1 cellular context compared by ENCODE assay signal in genomic region chr1:226121587-226122400, GRCh38.
TF ChIP-seq lines count a peak whose summit lies in the region.

No MANE protein-coding gene starts in this region.

TF ChIP-seq in HepG2, 621 proteins besides CTCF, POLR2A, EP300 and RAD21 (continued from another document and continues in another):
- TF ChIP-seq NR1H2 (CRISPR knock-in tag; IDR thresholded peaks at IDR 0.05; ENCODE audit: borderline replicate concordance, low read depth) = peak; percentile 37; the same call in 1 of the 2 replicates
- peak; percentile 60; the same call in 1 of the 2 replicates for TF ChIP-seq ZNF563 (CRISPR knock-in tag; IDR thresholded peaks at IDR 0.05)
- no peak for TF ChIP-seq ZBTB3 (CRISPR knock-in tag; IDR thresholded peaks at IDR 0.05; ENCODE audit: borderline replicate concordance, low read depth)
- no peak for TF ChIP-seq ZNF383 (CRISPR knock-in tag; IDR thresholded peaks at IDR 0.05; ENCODE audit: borderline replicate concordance)
- TF ChIP-seq PAWR (CRISPR knock-in tag; IDR thresholded peaks at IDR 0.05; ENCODE audit: borderline replicate concordance) = no peak
- peak; percentile 43 for TF ChIP-seq POLR2G (IDR thresholded peaks at IDR 0.05; ENCODE audit: low read depth, low read length)
- TF ChIP-seq, protein P1, sequence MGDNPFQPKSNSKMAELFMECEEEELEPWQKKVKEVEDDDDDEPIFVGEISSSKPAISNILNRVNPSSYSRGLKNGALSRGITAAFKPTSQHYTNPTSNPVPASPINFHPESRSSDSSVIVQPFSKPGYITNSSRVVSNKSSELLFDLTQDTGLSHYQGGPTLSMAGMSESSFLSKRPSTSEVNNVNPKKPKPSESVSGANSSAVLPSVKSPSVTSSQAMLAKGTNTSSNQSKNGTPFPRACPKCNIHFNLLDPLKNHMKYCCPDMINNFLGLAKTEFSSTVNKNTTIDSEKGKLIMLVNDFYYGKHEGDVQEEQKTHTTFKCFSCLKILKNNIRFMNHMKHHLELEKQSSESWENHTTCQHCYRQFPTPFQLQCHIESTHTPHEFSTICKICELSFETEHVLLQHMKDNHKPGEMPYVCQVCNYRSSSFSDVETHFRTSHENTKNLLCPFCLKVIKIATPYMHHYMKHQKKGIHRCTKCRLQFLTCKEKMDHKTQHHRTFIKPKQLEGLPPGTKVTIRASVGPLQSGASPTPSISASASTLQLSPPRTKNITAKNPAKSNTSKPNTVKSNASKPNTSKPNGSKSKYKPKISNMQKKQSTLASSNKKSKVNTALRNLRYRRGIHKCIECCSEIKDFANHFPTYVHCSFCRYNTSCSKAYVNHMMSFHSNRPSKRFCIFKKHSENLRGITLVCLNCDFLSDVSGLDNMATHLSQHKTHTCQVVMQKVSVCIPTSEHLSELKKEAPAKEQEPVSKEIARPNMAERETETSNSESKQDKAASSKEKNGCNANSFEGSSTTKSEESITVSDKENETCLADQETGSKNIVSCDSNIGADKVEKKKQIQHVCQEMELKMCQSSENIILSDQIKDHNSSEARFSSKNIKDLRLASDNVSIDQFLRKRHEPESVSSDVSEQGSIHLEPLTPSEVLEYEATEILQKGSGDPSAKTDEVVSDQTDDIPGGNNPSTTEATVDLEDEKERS (CRISPR knock-in tag; IDR thresholded peaks at IDR 0.05) = no peak
- TF ChIP-seq MTF1 (CRISPR knock-in tag; IDR thresholded peaks at IDR 0.05) = no peak
- no peak for TF ChIP-seq ZC3H4 (CRISPR knock-in tag; IDR thresholded peaks at IDR 0.05; ENCODE audit: borderline replicate concordance)
- TF ChIP-seq PATZ1 (CRISPR knock-in tag; IDR thresholded peaks at IDR 0.05) = peak; percentile 82
- TF ChIP-seq TAF1 (CRISPR knock-in tag; IDR thresholded peaks at IDR 0.05) = peak; percentile 35; the same call in 1 of the 2 replicates
- TF ChIP-seq NFE2L1 (CRISPR knock-in tag; IDR thresholded peaks at IDR 0.05; ENCODE audit: borderline replicate concordance) = no peak
- 0 out of 2 replicates have a peak, but pooled peaks have one; percentile 53 for TF ChIP-seq SAFB2 (CRISPR knock-in tag; IDR thresholded peaks at IDR 0.05; ENCODE audit: borderline replicate concordance, low read depth)
- peak; percentile 65 for TF ChIP-seq SKI (IDR thresholded peaks at IDR 0.05; ENCODE audit: partially characterized antibody)
- 0 out of 2 replicates have a peak, but pooled peaks have one; percentile 60 for TF ChIP-seq ZNF607 (CRISPR knock-in tag; IDR thresholded peaks at IDR 0.05; ENCODE audit: borderline replicate concordance)
- no peak for TF ChIP-seq ZNF34 (CRISPR knock-in tag; IDR thresholded peaks at IDR 0.05; ENCODE audit: borderline replicate concordance)
- no peak for TF ChIP-seq ZNF609 (CRISPR knock-in tag; IDR thresholded peaks at IDR 0.05; ENCODE audit: borderline replicate concordance)
- peak; percentile 45; the same call in 1 of the 2 replicates for TF ChIP-seq MED1 (CRISPR knock-in tag; IDR thresholded peaks at IDR 0.05)
- no peak for TF ChIP-seq ZNF614 (CRISPR knock-in tag; IDR thresholded peaks at IDR 0.05; ENCODE audit: borderline replicate concordance)
- TF ChIP-seq, protein P2, sequence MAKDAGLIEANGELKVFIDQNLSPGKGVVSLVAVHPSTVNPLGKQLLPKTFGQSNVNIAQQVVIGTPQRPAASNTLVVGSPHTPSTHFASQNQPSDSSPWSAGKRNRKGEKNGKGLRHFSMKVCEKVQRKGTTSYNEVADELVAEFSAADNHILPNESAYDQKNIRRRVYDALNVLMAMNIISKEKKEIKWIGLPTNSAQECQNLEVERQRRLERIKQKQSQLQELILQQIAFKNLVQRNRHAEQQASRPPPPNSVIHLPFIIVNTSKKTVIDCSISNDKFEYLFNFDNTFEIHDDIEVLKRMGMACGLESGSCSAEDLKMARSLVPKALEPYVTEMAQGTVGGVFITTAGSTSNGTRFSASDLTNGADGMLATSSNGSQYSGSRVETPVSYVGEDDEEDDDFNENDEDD (CRISPR knock-in tag; IDR thresholded peaks at IDR 0.05; ENCODE audit: borderline replicate concordance) = peak; percentile 62; the same call in 1 of the 2 replicates
- TF ChIP-seq ZBTB7B (CRISPR knock-in tag; IDR thresholded peaks at IDR 0.05) = peak; percentile 90
- no peak for TF ChIP-seq EZH2 (conservative IDR thresholded peaks at IDR 0.05; ENCODE audit: low read depth, low read length)
- no peak for TF ChIP-seq ZNF329 (CRISPR knock-in tag; IDR thresholded peaks at IDR 0.05; ENCODE audit: low read depth)
- TF ChIP-seq MATR3 (CRISPR knock-in tag; IDR thresholded peaks at IDR 0.05) = no peak
- peak; percentile 68 for TF ChIP-seq PHF8 (CRISPR knock-in tag; IDR thresholded peaks at IDR 0.05)
- peak; percentile 56; the same call in 1 of the 2 replicates for TF ChIP-seq ZNF142 (CRISPR knock-in tag; IDR thresholded peaks at IDR 0.05)
- no peak for TF ChIP-seq TOE1 (CRISPR knock-in tag; IDR thresholded peaks at IDR 0.05)
- TF ChIP-seq, protein P3, sequence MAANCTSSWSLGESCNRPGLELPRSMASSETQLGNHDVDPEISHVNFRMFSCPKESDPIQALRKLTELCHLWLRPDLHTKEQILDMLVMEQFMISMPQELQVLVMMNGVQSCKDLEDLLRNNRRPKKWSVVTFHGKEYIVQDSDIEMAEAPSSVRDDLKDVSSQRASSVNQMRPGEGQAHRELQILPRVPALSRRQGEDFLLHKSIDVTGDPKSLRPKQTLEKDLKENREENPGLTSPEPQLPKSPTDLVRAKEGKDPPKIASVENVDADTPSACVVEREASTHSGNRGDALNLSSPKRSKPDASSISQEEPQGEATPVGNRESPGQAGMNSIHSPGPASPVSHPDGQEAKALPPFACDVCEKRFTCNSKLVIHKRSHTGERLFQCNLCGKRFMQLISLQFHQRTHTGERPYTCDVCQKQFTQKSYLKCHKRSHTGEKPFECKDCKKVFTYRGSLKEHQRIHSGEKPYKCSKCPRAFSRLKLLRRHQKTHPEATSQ (CRISPR knock-in tag; IDR thresholded peaks at IDR 0.05; ENCODE audit: borderline replicate concordance) = no peak
- TF ChIP-seq IKZF5 (CRISPR knock-in tag; IDR thresholded peaks at IDR 0.05) = no peak
- no peak for TF ChIP-seq HMGA1 (CRISPR knock-in tag; conservative IDR thresholded peaks at IDR 0.05)
- no peak for TF ChIP-seq ZNF296 (CRISPR knock-in tag; conservative IDR thresholded peaks at IDR 0.05)
- no peak for TF ChIP-seq ZNF343 (CRISPR knock-in tag; IDR thresholded peaks at IDR 0.05)
- TF ChIP-seq UBTF (CRISPR knock-in tag; IDR thresholded peaks at IDR 0.05) = peak; percentile 27; the same call in 1 of the 2 replicates
